In genomic region chr12:125412506-125412905, GRCh38 we compare ENCODE assay signal across 15 cellular contexts.
"Had no signal": no experiment of that assay in that cellular context is flagged by ENCODE, and none has a peak within 500 bp of the region (broad histone marks: within the 10 kb centered on the region; RNA-seq: fewer than 3 reads in every experiment).

No MANE protein-coding gene starts in this region.

- H3K27ac ChIP-seq: ascending aorta, epithelial cell of prostate, gastrocnemius medialis, neural progenitor cell, right lobe of liver, uterus had no signal

- DNase-seq: activated CD4-positive, alpha-beta T cell treated with anti-CD3 and anti-CD28 coated beads for 4 hours; activated CD4-positive, alpha-beta T cell treated with anti-CD3 and anti-CD28 coated beads, Interleukin-2, amount 50 U/mL, for 4 hours; activated effector memory CD4-positive, alpha-beta T cell treated with Interleukin-2 at 50 U/mL for 16 hours; activated naive CD4-positive, alpha-beta T cell treated with Interleukin-2 at 50 U/mL for 16 hours; gastrocnemius medialis; kidney; natural killer cell; right lobe of liver; stimulated activated CD4-positive, alpha-beta T cell treated with anti-CD3 and anti-CD28 coated beads, Interleukin-2, amount 100 ng/mL, for 48 hours; stimulated activated naive CD4-positive, alpha-beta T cell treated with Interleukin-2 at 50 U/mL for 16 hours; uterus had no signal

- FAIRE-seq: endometrium, kidney had no signal
